In genomic region chr4:76939184-76939583, GRCh38 we compare ENCODE assay signal across 6 cellular contexts.
"Had no signal": no experiment of that assay in that cellular context is flagged by ENCODE, and none has a peak within 500 bp of the region (broad histone marks: within the 10 kb centered on the region; RNA-seq: fewer than 3 reads in every experiment).

No MANE protein-coding gene starts in this region.

- DNase-seq: GM23248, GOT3, H7, H9, HCEC 1CT, HFFc6 had no signal
